In the genomic region with DNA sequence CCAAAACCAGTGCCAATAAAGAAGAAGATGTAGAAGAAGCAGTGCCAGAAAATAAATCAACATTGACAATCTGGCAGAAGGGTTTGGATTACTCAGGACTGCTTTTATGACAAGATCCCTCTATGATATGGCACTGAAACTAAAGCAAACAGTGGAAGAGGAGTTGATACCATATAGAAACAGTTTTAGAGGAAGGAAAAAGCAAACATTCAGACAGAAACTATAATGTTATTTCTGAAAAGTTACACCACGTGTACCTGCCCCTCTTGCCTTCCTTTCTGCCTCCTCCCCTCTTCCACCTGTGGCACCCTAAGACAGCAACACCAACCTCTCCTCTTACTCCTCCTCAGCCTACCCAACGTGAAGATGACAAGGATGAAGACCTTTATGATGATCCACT, we compare ENCODE assay signal across 8 cellular contexts.
A peak's percentile ranks its signal among the peaks of the same experiment; 100 is the strongest.
DNase-seq lines count a peak whose midpoint lies in the region; ATAC-seq and TF ChIP-seq lines count a peak whose summit lies in the region.

No MANE protein-coding gene starts in this region.

- peak overlapping the region; percentile 91 to 97 for H3K27ac Mint-ChIP-seq in activated naive CD4-positive, alpha-beta T cell treated with anti-CD3 and anti-CD28 coated beads, Interleukin-2, amount 50 U/mL, for 72 hours

- DNase-seq in GM12865 (ENCODE audit: low read depth) (peak; percentile 32), KBM-7 (no peak), globus pallidus (ENCODE audit: low spot score) (no peak), midbrain (lab: John Stamatoyannopoulos, UW) (no peak), SHP77 treated with DMSO at 0.1 percent for 48 hours (lab: John Stamatoyannopoulos, UW) (no peak)
- peak in 1 of 2 donors; percentile 21 for DNase-seq in activated naive CD4-positive, alpha-beta T cell treated with anti-CD3 and anti-CD28 coated beads, Interleukin-2, amount 50 U/mL, for 72 hours (ENCODE audit: low spot score in 2 of 2)

- TF ChIP-seq CTCF in GM12865 (IDR thresholded peaks at IDR 0.05; ENCODE audit: insufficient read depth, low read depth, low read length, missing control alignments): no peak

- in situ Hi-C loops in KBM-7 (cut with MboI; ENCODE audit: low pct_unique_long_range_greater_than_20kb, low sequenced_read_pairs): no loop called here

- peaks cover 0 to 3% of the 10 kb centered on the region in 2 donors for H3K9me3 Mint-ChIP-seq in activated naive CD4-positive, alpha-beta T cell treated with anti-CD3 and anti-CD28 coated beads, Interleukin-2, amount 50 U/mL, for 72 hours

- no peak overlapping the region; the same call in 1 of the 2 replicates for H3K4me3 ChIP-seq in GM12865 (ENCODE audit: low read depth, low read length)

- peaks cover 4 to 6% of the 10 kb centered on the region in 2 donors for H3K36me3 Mint-ChIP-seq in activated naive CD4-positive, alpha-beta T cell treated with anti-CD3 and anti-CD28 coated beads, Interleukin-2, amount 50 U/mL, for 72 hours

- peak; percentile 25 for ATAC-seq in GM19467 (IDR thresholded peaks at IDR 0.05; ENCODE audit: unreplicated experiment)
- peak; percentile 40 for ATAC-seq in HG03175 (IDR thresholded peaks at IDR 0.05; ENCODE audit: unreplicated experiment)
- peak; percentile 69 to 81 for ATAC-seq in activated naive CD4-positive, alpha-beta T cell treated with anti-CD3 and anti-CD28 coated beads, Interleukin-2, amount 50 U/mL, for 72 hours

Comparison
In these comparisons a context has a peak if more than half of its experiments do, and no peak if none do; other contexts are left out.
1. ATAC-seq: peak in every context shown above with its lines; median percentile 75 in activated naive CD4-positive, alpha-beta T cell treated with anti-CD3 and anti-CD28 coated beads, Interleukin-2, amount 50 U/mL, for 72 hours; 40 in HG03175; 25 in GM19467.